1 cellular context compared by ENCODE assay signal in the genomic region with DNA sequence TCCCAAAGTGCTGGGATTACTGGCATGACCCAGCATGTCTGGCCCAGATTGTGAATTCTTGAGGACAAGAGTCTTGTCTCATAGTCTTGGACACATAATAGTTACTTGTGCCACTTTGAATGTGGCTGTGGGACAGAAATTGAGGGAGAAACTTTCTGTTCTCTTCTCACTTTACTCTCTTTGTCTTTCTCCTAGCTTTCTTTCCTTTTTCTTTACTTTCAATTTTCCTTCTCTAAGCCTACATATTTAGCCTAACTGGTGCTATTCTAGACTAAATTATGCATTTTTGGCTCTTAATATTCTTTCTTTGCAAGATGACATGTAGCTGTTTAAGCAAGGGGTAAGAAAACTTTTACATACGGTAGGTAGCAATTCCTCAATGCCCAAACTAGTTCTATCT.
TF ChIP-seq lines count a peak whose summit lies in the region.

No MANE protein-coding gene starts in this region.

TF ChIP-seq in GM23338, 12 proteins besides CTCF, POLR2A, EP300 and RAD21:
- TF ChIP-seq ZNF331 (CRISPR knock-in tag; IDR thresholded peaks at IDR 0.05; ENCODE audit: low read depth) (no peak), JUNB (IDR thresholded peaks at IDR 0.05; ENCODE audit: unreplicated experiment) (no peak), POLR2AphosphoS5 (IDR thresholded peaks at IDR 0.05; ENCODE audit: low read depth) (no peak), EZH2phosphoT487 (IDR thresholded peaks at IDR 0.05; ENCODE audit: unreplicated experiment) (no peak), CREB1 (CRISPR knock-in tag; IDR thresholded peaks at IDR 0.05; ENCODE audit: low read depth) (no peak), EZH2 (IDR thresholded peaks at IDR 0.05; ENCODE audit: low read depth, unreplicated experiment) (no peak), STAT1 (IDR thresholded peaks at IDR 0.05; ENCODE audit: unreplicated experiment) (no peak)
- TF ChIP-seq, protein P1, sequence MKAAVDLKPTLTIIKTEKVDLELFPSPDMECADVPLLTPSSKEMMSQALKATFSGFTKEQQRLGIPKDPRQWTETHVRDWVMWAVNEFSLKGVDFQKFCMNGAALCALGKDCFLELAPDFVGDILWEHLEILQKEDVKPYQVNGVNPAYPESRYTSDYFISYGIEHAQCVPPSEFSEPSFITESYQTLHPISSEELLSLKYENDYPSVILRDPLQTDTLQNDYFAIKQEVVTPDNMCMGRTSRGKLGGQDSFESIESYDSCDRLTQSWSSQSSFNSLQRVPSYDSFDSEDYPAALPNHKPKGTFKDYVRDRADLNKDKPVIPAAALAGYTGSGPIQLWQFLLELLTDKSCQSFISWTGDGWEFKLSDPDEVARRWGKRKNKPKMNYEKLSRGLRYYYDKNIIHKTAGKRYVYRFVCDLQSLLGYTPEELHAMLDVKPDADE (IDR thresholded peaks at IDR 0.05): no peak
- TF ChIP-seq, protein P2, sequence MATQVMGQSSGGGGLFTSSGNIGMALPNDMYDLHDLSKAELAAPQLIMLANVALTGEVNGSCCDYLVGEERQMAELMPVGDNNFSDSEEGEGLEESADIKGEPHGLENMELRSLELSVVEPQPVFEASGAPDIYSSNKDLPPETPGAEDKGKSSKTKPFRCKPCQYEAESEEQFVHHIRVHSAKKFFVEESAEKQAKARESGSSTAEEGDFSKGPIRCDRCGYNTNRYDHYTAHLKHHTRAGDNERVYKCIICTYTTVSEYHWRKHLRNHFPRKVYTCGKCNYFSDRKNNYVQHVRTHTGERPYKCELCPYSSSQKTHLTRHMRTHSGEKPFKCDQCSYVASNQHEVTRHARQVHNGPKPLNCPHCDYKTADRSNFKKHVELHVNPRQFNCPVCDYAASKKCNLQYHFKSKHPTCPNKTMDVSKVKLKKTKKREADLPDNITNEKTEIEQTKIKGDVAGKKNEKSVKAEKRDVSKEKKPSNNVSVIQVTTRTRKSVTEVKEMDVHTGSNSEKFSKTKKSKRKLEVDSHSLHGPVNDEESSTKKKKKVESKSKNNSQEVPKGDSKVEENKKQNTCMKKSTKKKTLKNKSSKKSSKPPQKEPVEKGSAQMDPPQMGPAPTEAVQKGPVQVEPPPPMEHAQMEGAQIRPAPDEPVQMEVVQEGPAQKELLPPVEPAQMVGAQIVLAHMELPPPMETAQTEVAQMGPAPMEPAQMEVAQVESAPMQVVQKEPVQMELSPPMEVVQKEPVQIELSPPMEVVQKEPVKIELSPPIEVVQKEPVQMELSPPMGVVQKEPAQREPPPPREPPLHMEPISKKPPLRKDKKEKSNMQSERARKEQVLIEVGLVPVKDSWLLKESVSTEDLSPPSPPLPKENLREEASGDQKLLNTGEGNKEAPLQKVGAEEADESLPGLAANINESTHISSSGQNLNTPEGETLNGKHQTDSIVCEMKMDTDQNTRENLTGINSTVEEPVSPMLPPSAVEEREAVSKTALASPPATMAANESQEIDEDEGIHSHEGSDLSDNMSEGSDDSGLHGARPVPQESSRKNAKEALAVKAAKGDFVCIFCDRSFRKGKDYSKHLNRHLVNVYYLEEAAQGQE (IDR thresholded peaks at IDR 0.05; ENCODE audit: unreplicated experiment): no peak
- TF ChIP-seq, protein P3, sequence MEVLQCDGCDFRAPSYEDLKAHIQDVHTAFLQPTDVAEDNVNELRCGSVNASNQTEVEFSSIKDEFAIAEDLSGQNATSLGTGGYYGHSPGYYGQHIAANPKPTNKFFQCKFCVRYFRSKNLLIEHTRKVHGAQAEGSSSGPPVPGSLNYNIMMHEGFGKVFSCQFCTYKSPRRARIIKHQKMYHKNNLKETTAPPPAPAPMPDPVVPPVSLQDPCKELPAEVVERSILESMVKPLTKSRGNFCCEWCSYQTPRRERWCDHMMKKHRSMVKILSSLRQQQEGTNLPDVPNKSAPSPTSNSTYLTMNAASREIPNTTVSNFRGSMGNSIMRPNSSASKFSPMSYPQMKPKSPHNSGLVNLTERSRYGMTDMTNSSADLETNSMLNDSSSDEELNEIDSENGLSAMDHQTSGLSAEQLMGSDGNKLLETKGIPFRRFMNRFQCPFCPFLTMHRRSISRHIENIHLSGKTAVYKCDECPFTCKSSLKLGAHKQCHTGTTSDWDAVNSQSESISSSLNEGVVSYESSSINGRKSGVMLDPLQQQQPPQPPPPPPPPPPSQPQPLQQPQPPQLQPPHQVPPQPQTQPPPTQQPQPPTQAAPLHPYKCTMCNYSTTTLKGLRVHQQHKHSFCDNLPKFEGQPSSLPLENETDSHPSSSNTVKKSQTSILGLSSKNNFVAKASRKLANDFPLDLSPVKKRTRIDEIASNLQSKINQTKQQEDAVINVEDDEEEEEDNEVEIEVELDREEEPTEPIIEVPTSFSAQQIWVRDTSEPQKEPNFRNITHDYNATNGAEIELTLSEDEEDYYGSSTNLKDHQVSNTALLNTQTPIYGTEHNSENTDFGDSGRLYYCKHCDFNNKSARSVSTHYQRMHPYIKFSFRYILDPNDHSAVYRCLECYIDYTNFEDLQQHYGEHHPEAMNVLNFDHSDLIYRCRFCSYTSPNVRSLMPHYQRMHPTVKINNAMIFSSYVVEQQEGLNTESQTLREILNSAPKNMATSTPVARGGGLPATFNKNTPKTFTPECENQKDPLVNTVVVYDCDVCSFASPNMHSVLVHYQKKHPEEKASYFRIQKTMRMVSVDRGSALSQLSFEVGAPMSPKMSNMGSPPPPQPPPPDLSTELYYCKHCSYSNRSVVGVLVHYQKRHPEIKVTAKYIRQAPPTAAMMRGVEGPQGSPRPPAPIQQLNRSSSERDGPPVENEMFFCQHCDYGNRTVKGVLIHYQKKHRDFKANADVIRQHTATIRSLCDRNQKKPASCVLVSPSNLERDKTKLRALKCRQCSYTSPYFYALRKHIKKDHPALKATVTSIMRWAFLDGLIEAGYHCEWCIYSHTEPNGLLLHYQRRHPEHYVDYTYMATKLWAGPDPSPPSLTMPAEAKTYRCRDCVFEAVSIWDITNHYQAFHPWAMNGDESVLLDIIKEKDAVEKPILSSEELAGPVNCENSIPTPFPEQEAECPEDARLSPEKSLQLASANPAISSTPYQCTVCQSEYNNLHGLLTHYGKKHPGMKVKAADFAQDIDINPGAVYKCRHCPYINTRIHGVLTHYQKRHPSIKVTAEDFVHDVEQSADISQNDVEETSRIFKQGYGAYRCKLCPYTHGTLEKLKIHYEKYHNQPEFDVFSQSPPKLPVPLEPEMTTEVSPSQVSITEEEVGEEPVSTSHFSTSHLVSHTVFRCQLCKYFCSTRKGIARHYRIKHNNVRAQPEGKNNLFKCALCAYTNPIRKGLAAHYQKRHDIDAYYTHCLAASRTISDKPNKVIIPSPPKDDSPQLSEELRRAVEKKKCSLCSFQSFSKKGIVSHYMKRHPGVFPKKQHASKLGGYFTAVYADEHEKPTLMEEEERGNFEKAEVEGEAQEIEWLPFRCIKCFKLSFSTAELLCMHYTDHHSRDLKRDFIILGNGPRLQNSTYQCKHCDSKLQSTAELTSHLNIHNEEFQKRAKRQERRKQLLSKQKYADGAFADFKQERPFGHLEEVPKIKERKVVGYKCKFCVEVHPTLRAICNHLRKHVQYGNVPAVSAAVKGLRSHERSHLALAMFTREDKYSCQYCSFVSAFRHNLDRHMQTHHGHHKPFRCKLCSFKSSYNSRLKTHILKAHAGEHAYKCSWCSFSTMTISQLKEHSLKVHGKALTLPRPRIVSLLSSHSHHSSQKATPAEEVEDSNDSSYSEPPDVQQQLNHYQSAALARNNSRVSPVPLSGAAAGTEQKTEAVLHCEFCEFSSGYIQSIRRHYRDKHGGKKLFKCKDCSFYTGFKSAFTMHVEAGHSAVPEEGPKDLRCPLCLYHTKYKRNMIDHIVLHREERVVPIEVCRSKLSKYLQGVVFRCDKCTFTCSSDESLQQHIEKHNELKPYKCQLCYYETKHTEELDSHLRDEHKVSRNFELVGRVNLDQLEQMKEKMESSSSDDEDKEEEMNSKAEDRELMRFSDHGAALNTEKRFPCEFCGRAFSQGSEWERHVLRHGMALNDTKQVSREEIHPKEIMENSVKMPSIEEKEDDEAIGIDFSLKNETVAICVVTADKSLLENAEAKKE (CRISPR knock-in tag; IDR thresholded peaks at IDR 0.05): no peak
TF ChIP-seq in GM23338: peak in this region for 0.
